ENCODE assay signal across 10 cellular contexts in genomic region chr12:12033589-12034223, GRCh38. TPM values are rescaled to one million over a fixed set of nuclear protein-coding genes. Genes with fewer than 3 reads are reported as not detected.
DNase-seq lines count a peak whose midpoint lies in the region; ATAC-seq and TF ChIP-seq lines count a peak whose summit lies in the region.
"Had no signal": no experiment of that assay in that cellular context is flagged by ENCODE, and none has a peak within 500 bp of the region (broad histone marks: within the 10 kb centered on the region; RNA-seq: fewer than 3 reads in every experiment).

No MANE protein-coding gene starts in this region.

- H3K27ac ChIP-seq in muscle layer of colon (ENCODE audit: low read depth, low read length) = peak overlapping the region; percentile 68
- H3K27ac ChIP-seq in smooth muscle cell (ENCODE audit: low read depth) = no peak overlapping the region

- no peak overlapping the region for H3K4me3 Mint-ChIP-seq in stimulated activated naive CD8-positive, alpha-beta T cell treated with anti-CD3 and anti-CD28 coated beads, Interleukin-15, Interleukin-2, amounts not matched to agents 100 ng/mL and 50 ng/mL, for 24 hours
- peak overlapping the region; percentile 62 for H3K4me3 Mint-ChIP-seq in activated CD4-positive, alpha-beta memory T cell treated with anti-CD3 and anti-CD28 coated beads, Interleukin-2, amount 10 ng/mL, durations not matched to agents 7 days and 5 days

- no peaks in the 10 kb centered on the region for H3K4me1 ChIP-seq in muscle layer of colon (ENCODE audit: insufficient read depth, low read length)
- H3K4me1 ChIP-seq in smooth muscle cell (ENCODE audit: low read depth) = no peaks in the 10 kb centered on the region

- no peak for TF ChIP-seq POLR2A in lower leg skin (IDR thresholded peaks at IDR 0.05)

- H4K20me1 ChIP-seq in smooth muscle cell (ENCODE audit: low read depth) = no peaks in the 10 kb centered on the region

- H3K9me3 ChIP-seq in muscle layer of colon (ENCODE audit: low read length) = no peaks in the 10 kb centered on the region
- H3K9me3 ChIP-seq in smooth muscle cell (replicated peaks; ENCODE audit: low read depth) = no peaks in the 10 kb centered on the region

- H3K79me2 ChIP-seq in smooth muscle cell (ENCODE audit: low read depth) = no peaks in the 10 kb centered on the region

- H3K27me3 Mint-ChIP-seq in stimulated activated naive CD8-positive, alpha-beta T cell treated with anti-CD3 and anti-CD28 coated beads, Interleukin-15, Interleukin-2, amounts not matched to agents 100 ng/mL and 50 ng/mL, for 24 hours = peaks cover 4% of the 10 kb centered on the region
- no peaks in the 10 kb centered on the region for H3K27me3 Mint-ChIP-seq in activated CD4-positive, alpha-beta memory T cell treated with anti-CD3 and anti-CD28 coated beads, Interleukin-2, amount 10 ng/mL, durations not matched to agents 7 days and 5 days

- POLR2A ChIA-PET in activated CD4-positive, alpha-beta memory T cell treated with anti-CD3 and anti-CD28 coated beads, Interleukin-2, amount 10 ng/mL, durations not matched to agents 7 days and 5 days (lab: Charles Lee) = interaction anchor here (1.2 to 4.2 kb wide), 7 partner anchors 23 to 453 kb away, joined by 3 to 28 read pairs (median 6); partner anchors contain the start of gene ETV6

- H2AFZ ChIP-seq in smooth muscle cell (ENCODE audit: low read depth) = no peak overlapping the region

- intact Hi-C loops in lower leg skin (cut with DNase I; ENCODE audit: low total_unique reads) = loop anchor here (2.0 kb wide), 1 partner anchor 453 kb away; no protein-coding TSS in a partner anchor

- H3K27me3 ChIP-seq in muscle layer of colon (ENCODE audit: control insufficient read depth in 1 of 2, insufficient read depth in 2 of 2, low read length in 2 of 2) (no peaks in the 10 kb centered on the region), smooth muscle cell (ENCODE audit: low read depth) (no peaks in the 10 kb centered on the region)

- WGBS in lower leg skin, 2 donors = 31 to 35% methylated on average over 8 of the region's 8 CpGs
- WGBS in smooth muscle cell (ENCODE audit: low lambda C conversion rate) = 52% methylated on average over 8 of the region's 8 CpGs

- no peaks in the 10 kb centered on the region for H3K36me3 ChIP-seq in muscle layer of colon (ENCODE audit: insufficient read depth, low read length)
- H3K36me3 ChIP-seq in smooth muscle cell (ENCODE audit: low read depth) = no peaks in the 10 kb centered on the region

- H3K4me2 ChIP-seq in smooth muscle cell = no peak overlapping the region

- H3K9ac ChIP-seq in muscle layer of colon (ENCODE audit: low read length) (no peak overlapping the region), smooth muscle cell (ENCODE audit: low read depth) (no peak overlapping the region)

- ATAC-seq in stimulated activated naive CD8-positive, alpha-beta T cell treated with anti-CD3 and anti-CD28 coated beads, Interleukin-15, Interleukin-2, amounts not matched to agents 100 U/mL and 50 U/mL, for 24 hours = no peak
- no peak for ATAC-seq in HG02759 (IDR thresholded peaks at IDR 0.05; ENCODE audit: unreplicated experiment)

- no peaks in the 10 kb centered on the region for H3F3A ChIP-seq in smooth muscle cell (ENCODE audit: low read depth)

- no peak for DNase-seq in stimulated activated naive CD8-positive, alpha-beta T cell treated with anti-CD3 and anti-CD28 coated beads, Interleukin-15, Interleukin-2, amounts not matched to agents 100 U/mL and 50 U/mL, for 24 hours
- DNase-seq in activated CD4-positive, alpha-beta memory T cell treated with anti-CD3 and anti-CD28 coated beads, Interleukin-2, amount 10 ng/mL, durations not matched to agents 7 days and 5 days = no peak
- DNase-seq in HuH-7.5 (ENCODE audit: low spot score) (no peak), lower leg skin (ENCODE audit: low spot score in 2 of 2) (no peak), smooth muscle cell (lab: John Stamatoyannopoulos, UW; ENCODE audit: unreplicated experiment) (no peak)
- DNase-seq: activated gamma-delta T cell had no signal

- CTCF ChIA-PET in activated CD4-positive, alpha-beta memory T cell treated with anti-CD3 and anti-CD28 coated beads, Interleukin-2, amount 10 ng/mL, durations not matched to agents 7 days and 5 days (lab: Charles Lee) = interaction anchor here (0.6 to 8.1 kb wide), 58 partner anchors 8 to 703 kb away, joined by 3 to 234 read pairs (median 4); partner anchors contain the start of gene LRP6

- peaks cover 34% of the 10 kb centered on the region for H3K4me1 Mint-ChIP-seq in stimulated activated naive CD8-positive, alpha-beta T cell treated with anti-CD3 and anti-CD28 coated beads, Interleukin-15, Interleukin-2, amounts not matched to agents 100 ng/mL and 50 ng/mL, for 24 hours (ENCODE audit: low read depth)
- peaks cover 22% of the 10 kb centered on the region for H3K4me1 Mint-ChIP-seq in activated CD4-positive, alpha-beta memory T cell treated with anti-CD3 and anti-CD28 coated beads, Interleukin-2, amount 10 ng/mL, durations not matched to agents 7 days and 5 days

- H3K27ac Mint-ChIP-seq in stimulated activated naive CD8-positive, alpha-beta T cell treated with anti-CD3 and anti-CD28 coated beads, Interleukin-15, Interleukin-2, amounts not matched to agents 100 ng/mL and 50 ng/mL, for 24 hours = peak overlapping the region; percentile 92
- peak overlapping the region; percentile 69 for H3K27ac Mint-ChIP-seq in activated CD4-positive, alpha-beta memory T cell treated with anti-CD3 and anti-CD28 coated beads, Interleukin-2, amount 10 ng/mL, durations not matched to agents 7 days and 5 days

- H3K9me3 Mint-ChIP-seq in stimulated activated naive CD8-positive, alpha-beta T cell treated with anti-CD3 and anti-CD28 coated beads, Interleukin-15, Interleukin-2, amounts not matched to agents 100 ng/mL and 50 ng/mL, for 24 hours = no peaks in the 10 kb centered on the region
- no peaks in the 10 kb centered on the region for H3K9me3 Mint-ChIP-seq in activated CD4-positive, alpha-beta memory T cell treated with anti-CD3 and anti-CD28 coated beads, Interleukin-2, amount 10 ng/mL, durations not matched to agents 7 days and 5 days

- TF ChIP-seq CTCF in lower leg skin (IDR thresholded peaks at IDR 0.05) = no peak
- TF ChIP-seq CTCF in smooth muscle cell (IDR thresholded peaks at IDR 0.05; ENCODE audit: borderline replicate concordance, insufficient read depth, poor library complexity, severe bottlenecking) = no peak

- peak overlapping the region in 1 of 2 donors; percentile 82 for H3K4me3 ChIP-seq in muscle layer of colon (ENCODE audit: low read depth in 1 of 2, low read length in 2 of 2)
- H3K4me3 ChIP-seq in lower leg skin (ENCODE audit: low read depth, poor library complexity, severe bottlenecking) = no peak overlapping the region
- no peak overlapping the region for H3K4me3 ChIP-seq in smooth muscle cell

- no peaks in the 10 kb centered on the region for H3K36me3 Mint-ChIP-seq in stimulated activated naive CD8-positive, alpha-beta T cell treated with anti-CD3 and anti-CD28 coated beads, Interleukin-15, Interleukin-2, amounts not matched to agents 100 ng/mL and 50 ng/mL, for 24 hours (ENCODE audit: low read depth)
- no peaks in the 10 kb centered on the region for H3K36me3 Mint-ChIP-seq in activated CD4-positive, alpha-beta memory T cell treated with anti-CD3 and anti-CD28 coated beads, Interleukin-2, amount 10 ng/mL, durations not matched to agents 7 days and 5 days (ENCODE audit: low read depth)

RNA-seq across cellular contexts. Expression of gene BCL2L14, which starts 37.0 kb away (rescaled TPM):
- total RNA-seq in activated CD4-positive, alpha-beta memory T cell treated with anti-CD3 and anti-CD28 coated beads, Interleukin-2, amount 10 ng/mL, durations not matched to agents 7 days and 5 days = 10 to 100 TPM; 13.0 to 13.9 TPM
- total RNA-seq in lower leg skin (not detected), smooth muscle cell (not detected in 2 replicates)
- 0.08 TPM in 1 of 2 replicates, not detected in the other for polyA plus RNA-seq in smooth muscle cell
- total RNA-seq: LHCN-M2 had no signal

Comparison
In these comparisons a context has a peak if more than half of its experiments do, and no peak if none do; other contexts are left out.
1. RNA of gene BCL2L14, which starts 37.0 kb away (total RNA-seq): 13.0 to 13.9 TPM in activated CD4-positive, alpha-beta memory T cell treated with anti-CD3 and anti-CD28 coated beads, Interleukin-2, amount 10 ng/mL, durations not matched to agents 7 days and 5 days; not detected in lower leg skin and not detected in smooth muscle cell; every median in the first group is over 10 times any median in the second.